18 cellular contexts compared by ENCODE assay signal in genomic region chr3:95197661-95198060, GRCh38.
DNase-seq lines count a peak whose midpoint lies in the region; ATAC-seq and TF ChIP-seq lines count a peak whose summit lies in the region.
"Had no signal": no experiment of that assay in that cellular context is flagged by ENCODE, and none has a peak within 500 bp of the region (broad histone marks: within the 10 kb centered on the region; RNA-seq: fewer than 3 reads in every experiment).

No MANE protein-coding gene starts in this region.

- WGBS in SK-N-SH (ENCODE audit: low lambda C conversion rate), result 39% methylated on average over 4 of the region's 4 CpGs

- TF ChIP-seq EP300 in SK-N-SH (IDR thresholded peaks at IDR 0.05; ENCODE audit: borderline replicate concordance in 1 of 2, low read depth in 1 of 2, low read length in 1 of 2), result no peak; a peak in 1 of 4 replicates

- peaks cover 0 to 3% of the 10 kb centered on the region in 2 experiments; a peak in 2 of 4 replicates for H3K4me1 ChIP-seq in SK-N-SH (ENCODE audit: control insufficient read depth in 1 of 2, insufficient read depth in 2 of 2, low read depth in 1 of 2, low read length in 1 of 2)
- H3K4me1 ChIP-seq: BLaER1 treated with 17β-estradiol and CSF1 and Interleukin-3, amounts not matched to agents 10 nM and 100 nM had no signal

- no peaks in the 10 kb centered on the region for H3K9me3 ChIP-seq in SK-N-SH
- H3K9me3 ChIP-seq: BLaER1 treated with 17β-estradiol and CSF1 and Interleukin-3, amounts not matched to agents 10 nM and 100 nM had no signal

- no peak overlapping the region for H2AFZ ChIP-seq in SK-N-SH (ENCODE audit: low read depth)
- H2AFZ ChIP-seq: GM23338 had no signal

- no peaks in the 10 kb centered on the region for H3F3A ChIP-seq in SK-N-SH (replicated peaks; ENCODE audit: insufficient read depth)

- no peak for TF ChIP-seq CTCF in SK-N-SH (IDR thresholded peaks at IDR 0.05)

- H3K27ac ChIP-seq in SK-N-SH (ENCODE audit: low read depth in 2 of 2, low read length in 1 of 2), result peak overlapping the region in 1 of 2 experiments; percentile 62; a peak in 2 of 4 replicates
- H3K27ac ChIP-seq: BLaER1 treated with 17β-estradiol and CSF1 and Interleukin-3, amounts not matched to agents 10 nM and 100 nM had no signal

- intact Hi-C loops in posterior cingulate gyrus (cut with DNase I), result no loop called here

- H3K4me3 ChIP-seq in SK-N-SH (ENCODE audit: low read depth in 2 of 2, low read length in 1 of 2), result no peak overlapping the region
- H3K4me3 ChIP-seq: BLaER1 treated with 17β-estradiol and CSF1 and Interleukin-3, amounts not matched to agents 10 nM and 100 nM; GM12878; GM23338 had no signal

- TF ChIP-seq RAD21 in SK-N-SH (IDR thresholded peaks at IDR 0.05; ENCODE audit: low read length), result peak; percentile 24; the same call in 1 of the 2 replicates

- H3K36me3 ChIP-seq in SK-N-SH (replicated peaks in 1 of 2; ENCODE audit: control insufficient read depth in 1 of 2, insufficient read depth in 2 of 2, low read length in 1 of 2), result no peaks in the 10 kb centered on the region
- H3K36me3 ChIP-seq: BLaER1 treated with 17β-estradiol and CSF1 and Interleukin-3, amounts not matched to agents 10 nM and 100 nM had no signal

- H3K27me3 ChIP-seq in SK-N-SH (ENCODE audit: insufficient read depth), result no peaks in the 10 kb centered on the region
- H3K27me3 ChIP-seq: BLaER1 treated with 17β-estradiol and CSF1 and Interleukin-3, amounts not matched to agents 10 nM and 100 nM had no signal

- no peaks in the 10 kb centered on the region for H4K20me1 ChIP-seq in SK-N-SH (ENCODE audit: insufficient read depth)
- H4K20me1 ChIP-seq: BLaER1 treated with 17β-estradiol and CSF1 and Interleukin-3, amounts not matched to agents 10 nM and 100 nM had no signal

- POLR2A ChIA-PET in SK-N-SH (lab: Yijun Ruan, JAX), result no interaction called here

- CTCF ChIA-PET in SK-N-SH (lab: Yijun Ruan, JAX), result no interaction called here

- no peak for ATAC-seq in HG03342 (IDR thresholded peaks at IDR 0.05; ENCODE audit: unreplicated experiment)
- ATAC-seq: GM12878, GM23338, HCT116 had no signal

- H3K79me2 ChIP-seq in SK-N-SH (ENCODE audit: insufficient read depth), result no peaks in the 10 kb centered on the region

- no peaks in the 10 kb centered on the region for H3K9me2 ChIP-seq in SK-N-SH

- no peak overlapping the region for H3K4me2 ChIP-seq in SK-N-SH
- H3K4me2 ChIP-seq: BLaER1 treated with 17β-estradiol and CSF1 and Interleukin-3, amounts not matched to agents 10 nM and 100 nM; GM23338 had no signal

- DNase-seq in NCI-H524 treated with DMSO at 0.1 percent for 48 hours (lab: John Stamatoyannopoulos, UW), result peak; percentile 38
- DNase-seq in SK-N-SH, result peak; percentile 5
- DNase-seq in amniotic epithelial cell (ENCODE audit: low read depth), result peak; percentile 90
- DNase-seq in SIG-M5 treated with dmso at 0.1 percent for 504 hours (lab: John Stamatoyannopoulos, UW; ENCODE audit: unreplicated experiment), result no peak
- DNase-seq in activated effector memory CD4-positive, alpha-beta T cell treated with Interleukin-2 at 50 U/mL for 16 hours, result no peak
- no peak for DNase-seq in posterior cingulate gyrus
- DNase-seq: CD4-positive, alpha-beta T cell; CD8-positive, alpha-beta memory T cell; DMS 273 treated with DMSO at 0.1 percent for 48 hours; DMS79; EL; GDM1; H9 had no signal

- H3K9ac ChIP-seq in SK-N-SH, result no peak overlapping the region
- H3K9ac ChIP-seq: BLaER1 treated with 17β-estradiol and CSF1 and Interleukin-3, amounts not matched to agents 10 nM and 100 nM had no signal

TF ChIP-seq in SK-N-SH, 30 proteins besides CTCF, POLR2A, EP300 and RAD21:
- no peak for TF ChIP-seq TAF1 (IDR thresholded peaks at IDR 0.05; ENCODE audit: borderline replicate concordance, low read depth, low read length)
- 0 out of 2 replicates have a peak, but pooled peaks have one; percentile 23 for TF ChIP-seq GATA2 (CRISPR knock-in tag; IDR thresholded peaks at IDR 0.05)

Comparison
In these comparisons a context has a peak if more than half of its experiments do, and no peak if none do; other contexts are left out.
1. DNase-seq: peak in NCI-H524 treated with DMSO at 0.1 percent for 48 hours (single experiment), SK-N-SH (single experiment) and amniotic epithelial cell (single experiment); none in SIG-M5 treated with dmso at 0.1 percent for 504 hours (single experiment), activated effector memory CD4-positive, alpha-beta T cell treated with Interleukin-2 at 50 U/mL for 16 hours (single experiment) and posterior cingulate gyrus (0 of 10).